Comparison of ENCODE assay signal across 8 cellular contexts in genomic region chr10:62373995-62374861, GRCh38. TPM values are rescaled to one million over a fixed set of nuclear protein-coding genes. Genes with fewer than 3 reads are reported as not detected.
DNase-seq lines count a peak whose midpoint lies in the region; ATAC-seq and TF ChIP-seq lines count a peak whose summit lies in the region.

A gene with protein sequence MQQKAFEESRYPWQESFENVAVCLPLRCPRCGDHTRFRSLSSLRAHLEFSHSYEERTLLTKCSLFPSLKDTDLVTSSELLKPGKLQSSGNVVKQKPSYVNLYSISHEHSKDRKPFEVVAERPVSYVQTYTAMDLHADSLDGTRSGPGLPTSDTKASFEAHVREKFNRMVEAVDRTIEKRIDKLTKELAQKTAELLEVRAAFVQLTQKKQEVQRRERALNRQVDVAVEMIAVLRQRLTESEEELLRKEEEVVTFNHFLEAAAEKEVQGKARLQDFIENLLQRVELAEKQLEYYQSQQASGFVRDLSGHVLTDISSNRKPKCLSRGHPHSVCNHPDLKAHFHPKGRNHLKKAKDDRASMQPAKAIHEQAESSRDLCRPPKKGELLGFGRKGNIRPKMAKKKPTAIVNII (plus strand): TSS chr10:62374369. CDS start chr10:62376194, 1,825 bp downstream.

- DNase-seq in NCI-H524 (lab: John Stamatoyannopoulos, UW) = peak; percentile 5 to 24
- no peak for DNase-seq in NCI-H524 treated with DMSO at 0.1 percent for 48 hours (lab: John Stamatoyannopoulos, UW)
- no peak for DNase-seq in SK-N-MC (ENCODE audit: low read depth, low spot score)
- DNase-seq in ascending aorta (ENCODE audit: low spot score in 2 of 2) = peak in 1 of 2 donors; percentile 77
- peak; percentile 69 to 86 for DNase-seq in hippocampal formation (lab: John Stamatoyannopoulos, UW)
- DNase-seq in retina = peak; percentile 79
- DNase-seq in NCI-H128 (lab: John Stamatoyannopoulos, UW; ENCODE audit: unreplicated experiment) = no peak

- H3K9me3 ChIP-seq in SK-N-MC (ENCODE audit: low read depth, low read length) (no peaks in the 10 kb centered on the region), ascending aorta (no peaks in the 10 kb centered on the region)

- TF ChIP-seq CTCF in ascending aorta (IDR thresholded peaks at IDR 0.05) = peak in 1 of 3 experiments; percentile 8

- H3K4me1 ChIP-seq in ascending aorta = peaks cover 4% of the 10 kb centered on the region in 2 donors

- intact Hi-C loops in ascending aorta (cut with DNase I) = loop anchor here (5.0 to 10.0 kb wide), 5 partner anchors 58 to 761 kb away; partner anchors contain the start of genes ARID5B, EGR2 and NRBF2

- H3K27ac ChIP-seq in SK-N-MC (no peak within 1 kb of the TSS), ascending aorta (peak within 1 kb of the TSS; percentile 70 to 82)

- H3K4me3 ChIP-seq in SK-N-MC = peak within 1 kb of the TSS; percentile 61
- H3K4me3 ChIP-seq in ascending aorta = peak within 1 kb of the TSS; percentile 55 to 93

- no peaks in the 10 kb centered on the region for H3K36me3 ChIP-seq in SK-N-MC (ENCODE audit: insufficient read depth, low read length)
- no peaks in the 10 kb centered on the region for H3K36me3 ChIP-seq in ascending aorta

- no peak within 1 kb of the TSS for H3K9ac ChIP-seq in SK-N-MC (ENCODE audit: insufficient read length)

- H3K27me3 ChIP-seq in ascending aorta = no peaks in the 10 kb centered on the region

- no peak for ATAC-seq in GM18517 (IDR thresholded peaks at IDR 0.05; ENCODE audit: unreplicated experiment)

RNA-seq across cellular contexts. Expression of the gene that starts here (rescaled TPM):
- total RNA-seq in ascending aorta = not detected

Comparison
In these comparisons a context has a peak if more than half of its experiments do, and no peak if none do; other contexts are left out.
1. DNase-seq: peak in NCI-H524 (2 of 2), hippocampal formation (2 of 2) and retina (single experiment); none in NCI-H524 treated with DMSO at 0.1 percent for 48 hours (single experiment), SK-N-MC (single experiment) and NCI-H128 (single experiment).